Comparison of ENCODE assay signal across 1 cellular context in the genomic region with DNA sequence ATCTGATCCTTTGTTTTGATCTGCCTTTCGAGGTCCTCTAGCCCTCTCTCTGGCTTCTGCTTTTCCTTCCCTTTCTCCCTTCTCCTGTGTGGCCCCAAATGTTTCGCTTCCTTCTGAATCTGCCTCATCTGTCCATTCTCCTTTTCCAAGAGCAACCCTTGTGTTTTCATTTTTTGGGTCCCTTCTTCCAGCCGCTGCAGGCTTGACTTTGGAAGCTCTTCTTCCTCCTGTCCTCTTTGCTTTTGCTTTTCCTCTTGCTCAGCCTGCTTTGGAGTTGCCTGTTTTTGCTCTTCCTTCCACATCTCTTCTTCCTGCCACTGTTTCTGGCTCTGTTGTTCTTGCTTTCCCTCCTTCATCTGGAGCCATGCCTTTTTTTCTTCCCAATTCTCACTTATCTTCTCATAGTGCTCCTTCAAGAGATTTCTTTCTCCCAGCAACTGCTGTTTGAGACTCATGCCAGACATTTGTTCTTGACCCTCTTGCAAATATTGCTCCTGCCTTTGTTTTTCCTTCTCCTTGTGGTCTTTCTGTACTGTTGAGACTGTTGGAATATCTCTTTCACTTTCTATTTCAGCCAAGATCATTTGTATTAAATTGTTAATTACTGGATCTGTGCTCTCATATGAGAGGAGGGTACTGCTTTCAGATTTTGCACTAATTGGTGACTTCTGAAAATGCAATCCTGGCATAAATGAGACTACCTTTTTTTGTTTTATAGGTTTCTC.
TF ChIP-seq lines count a peak whose summit lies in the region.

No MANE protein-coding gene starts in this region.

TF ChIP-seq in GM23338, 12 proteins besides CTCF, POLR2A, EP300 and RAD21 (continued from another document):
- TF ChIP-seq, protein P1, sequence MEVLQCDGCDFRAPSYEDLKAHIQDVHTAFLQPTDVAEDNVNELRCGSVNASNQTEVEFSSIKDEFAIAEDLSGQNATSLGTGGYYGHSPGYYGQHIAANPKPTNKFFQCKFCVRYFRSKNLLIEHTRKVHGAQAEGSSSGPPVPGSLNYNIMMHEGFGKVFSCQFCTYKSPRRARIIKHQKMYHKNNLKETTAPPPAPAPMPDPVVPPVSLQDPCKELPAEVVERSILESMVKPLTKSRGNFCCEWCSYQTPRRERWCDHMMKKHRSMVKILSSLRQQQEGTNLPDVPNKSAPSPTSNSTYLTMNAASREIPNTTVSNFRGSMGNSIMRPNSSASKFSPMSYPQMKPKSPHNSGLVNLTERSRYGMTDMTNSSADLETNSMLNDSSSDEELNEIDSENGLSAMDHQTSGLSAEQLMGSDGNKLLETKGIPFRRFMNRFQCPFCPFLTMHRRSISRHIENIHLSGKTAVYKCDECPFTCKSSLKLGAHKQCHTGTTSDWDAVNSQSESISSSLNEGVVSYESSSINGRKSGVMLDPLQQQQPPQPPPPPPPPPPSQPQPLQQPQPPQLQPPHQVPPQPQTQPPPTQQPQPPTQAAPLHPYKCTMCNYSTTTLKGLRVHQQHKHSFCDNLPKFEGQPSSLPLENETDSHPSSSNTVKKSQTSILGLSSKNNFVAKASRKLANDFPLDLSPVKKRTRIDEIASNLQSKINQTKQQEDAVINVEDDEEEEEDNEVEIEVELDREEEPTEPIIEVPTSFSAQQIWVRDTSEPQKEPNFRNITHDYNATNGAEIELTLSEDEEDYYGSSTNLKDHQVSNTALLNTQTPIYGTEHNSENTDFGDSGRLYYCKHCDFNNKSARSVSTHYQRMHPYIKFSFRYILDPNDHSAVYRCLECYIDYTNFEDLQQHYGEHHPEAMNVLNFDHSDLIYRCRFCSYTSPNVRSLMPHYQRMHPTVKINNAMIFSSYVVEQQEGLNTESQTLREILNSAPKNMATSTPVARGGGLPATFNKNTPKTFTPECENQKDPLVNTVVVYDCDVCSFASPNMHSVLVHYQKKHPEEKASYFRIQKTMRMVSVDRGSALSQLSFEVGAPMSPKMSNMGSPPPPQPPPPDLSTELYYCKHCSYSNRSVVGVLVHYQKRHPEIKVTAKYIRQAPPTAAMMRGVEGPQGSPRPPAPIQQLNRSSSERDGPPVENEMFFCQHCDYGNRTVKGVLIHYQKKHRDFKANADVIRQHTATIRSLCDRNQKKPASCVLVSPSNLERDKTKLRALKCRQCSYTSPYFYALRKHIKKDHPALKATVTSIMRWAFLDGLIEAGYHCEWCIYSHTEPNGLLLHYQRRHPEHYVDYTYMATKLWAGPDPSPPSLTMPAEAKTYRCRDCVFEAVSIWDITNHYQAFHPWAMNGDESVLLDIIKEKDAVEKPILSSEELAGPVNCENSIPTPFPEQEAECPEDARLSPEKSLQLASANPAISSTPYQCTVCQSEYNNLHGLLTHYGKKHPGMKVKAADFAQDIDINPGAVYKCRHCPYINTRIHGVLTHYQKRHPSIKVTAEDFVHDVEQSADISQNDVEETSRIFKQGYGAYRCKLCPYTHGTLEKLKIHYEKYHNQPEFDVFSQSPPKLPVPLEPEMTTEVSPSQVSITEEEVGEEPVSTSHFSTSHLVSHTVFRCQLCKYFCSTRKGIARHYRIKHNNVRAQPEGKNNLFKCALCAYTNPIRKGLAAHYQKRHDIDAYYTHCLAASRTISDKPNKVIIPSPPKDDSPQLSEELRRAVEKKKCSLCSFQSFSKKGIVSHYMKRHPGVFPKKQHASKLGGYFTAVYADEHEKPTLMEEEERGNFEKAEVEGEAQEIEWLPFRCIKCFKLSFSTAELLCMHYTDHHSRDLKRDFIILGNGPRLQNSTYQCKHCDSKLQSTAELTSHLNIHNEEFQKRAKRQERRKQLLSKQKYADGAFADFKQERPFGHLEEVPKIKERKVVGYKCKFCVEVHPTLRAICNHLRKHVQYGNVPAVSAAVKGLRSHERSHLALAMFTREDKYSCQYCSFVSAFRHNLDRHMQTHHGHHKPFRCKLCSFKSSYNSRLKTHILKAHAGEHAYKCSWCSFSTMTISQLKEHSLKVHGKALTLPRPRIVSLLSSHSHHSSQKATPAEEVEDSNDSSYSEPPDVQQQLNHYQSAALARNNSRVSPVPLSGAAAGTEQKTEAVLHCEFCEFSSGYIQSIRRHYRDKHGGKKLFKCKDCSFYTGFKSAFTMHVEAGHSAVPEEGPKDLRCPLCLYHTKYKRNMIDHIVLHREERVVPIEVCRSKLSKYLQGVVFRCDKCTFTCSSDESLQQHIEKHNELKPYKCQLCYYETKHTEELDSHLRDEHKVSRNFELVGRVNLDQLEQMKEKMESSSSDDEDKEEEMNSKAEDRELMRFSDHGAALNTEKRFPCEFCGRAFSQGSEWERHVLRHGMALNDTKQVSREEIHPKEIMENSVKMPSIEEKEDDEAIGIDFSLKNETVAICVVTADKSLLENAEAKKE (CRISPR knock-in tag; IDR thresholded peaks at IDR 0.05) = no peak
- TF ChIP-seq, protein P2, sequence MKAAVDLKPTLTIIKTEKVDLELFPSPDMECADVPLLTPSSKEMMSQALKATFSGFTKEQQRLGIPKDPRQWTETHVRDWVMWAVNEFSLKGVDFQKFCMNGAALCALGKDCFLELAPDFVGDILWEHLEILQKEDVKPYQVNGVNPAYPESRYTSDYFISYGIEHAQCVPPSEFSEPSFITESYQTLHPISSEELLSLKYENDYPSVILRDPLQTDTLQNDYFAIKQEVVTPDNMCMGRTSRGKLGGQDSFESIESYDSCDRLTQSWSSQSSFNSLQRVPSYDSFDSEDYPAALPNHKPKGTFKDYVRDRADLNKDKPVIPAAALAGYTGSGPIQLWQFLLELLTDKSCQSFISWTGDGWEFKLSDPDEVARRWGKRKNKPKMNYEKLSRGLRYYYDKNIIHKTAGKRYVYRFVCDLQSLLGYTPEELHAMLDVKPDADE (IDR thresholded peaks at IDR 0.05) = no peak
- TF ChIP-seq EZH2phosphoT487 (IDR thresholded peaks at IDR 0.05; ENCODE audit: unreplicated experiment) = no peak
- no peak for TF ChIP-seq STAT1 (IDR thresholded peaks at IDR 0.05; ENCODE audit: unreplicated experiment)
- TF ChIP-seq POLR2AphosphoS5 (IDR thresholded peaks at IDR 0.05; ENCODE audit: low read depth) = no peak
- TF ChIP-seq ZNF331 (CRISPR knock-in tag; IDR thresholded peaks at IDR 0.05; ENCODE audit: low read depth) = no peak
- TF ChIP-seq NANOG (IDR thresholded peaks at IDR 0.05; ENCODE audit: borderline replicate concordance) = no peak
- no peak for TF ChIP-seq EZH2 (IDR thresholded peaks at IDR 0.05; ENCODE audit: low read depth, unreplicated experiment)
- no peak for TF ChIP-seq ZNF114 (CRISPR knock-in tag; IDR thresholded peaks at IDR 0.05)
- TF ChIP-seq, protein P3, sequence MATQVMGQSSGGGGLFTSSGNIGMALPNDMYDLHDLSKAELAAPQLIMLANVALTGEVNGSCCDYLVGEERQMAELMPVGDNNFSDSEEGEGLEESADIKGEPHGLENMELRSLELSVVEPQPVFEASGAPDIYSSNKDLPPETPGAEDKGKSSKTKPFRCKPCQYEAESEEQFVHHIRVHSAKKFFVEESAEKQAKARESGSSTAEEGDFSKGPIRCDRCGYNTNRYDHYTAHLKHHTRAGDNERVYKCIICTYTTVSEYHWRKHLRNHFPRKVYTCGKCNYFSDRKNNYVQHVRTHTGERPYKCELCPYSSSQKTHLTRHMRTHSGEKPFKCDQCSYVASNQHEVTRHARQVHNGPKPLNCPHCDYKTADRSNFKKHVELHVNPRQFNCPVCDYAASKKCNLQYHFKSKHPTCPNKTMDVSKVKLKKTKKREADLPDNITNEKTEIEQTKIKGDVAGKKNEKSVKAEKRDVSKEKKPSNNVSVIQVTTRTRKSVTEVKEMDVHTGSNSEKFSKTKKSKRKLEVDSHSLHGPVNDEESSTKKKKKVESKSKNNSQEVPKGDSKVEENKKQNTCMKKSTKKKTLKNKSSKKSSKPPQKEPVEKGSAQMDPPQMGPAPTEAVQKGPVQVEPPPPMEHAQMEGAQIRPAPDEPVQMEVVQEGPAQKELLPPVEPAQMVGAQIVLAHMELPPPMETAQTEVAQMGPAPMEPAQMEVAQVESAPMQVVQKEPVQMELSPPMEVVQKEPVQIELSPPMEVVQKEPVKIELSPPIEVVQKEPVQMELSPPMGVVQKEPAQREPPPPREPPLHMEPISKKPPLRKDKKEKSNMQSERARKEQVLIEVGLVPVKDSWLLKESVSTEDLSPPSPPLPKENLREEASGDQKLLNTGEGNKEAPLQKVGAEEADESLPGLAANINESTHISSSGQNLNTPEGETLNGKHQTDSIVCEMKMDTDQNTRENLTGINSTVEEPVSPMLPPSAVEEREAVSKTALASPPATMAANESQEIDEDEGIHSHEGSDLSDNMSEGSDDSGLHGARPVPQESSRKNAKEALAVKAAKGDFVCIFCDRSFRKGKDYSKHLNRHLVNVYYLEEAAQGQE (IDR thresholded peaks at IDR 0.05; ENCODE audit: unreplicated experiment) = no peak
